Comparison of ENCODE assay signal across 20 cellular contexts in genomic region chr7:105992888-105993287, GRCh38. TPM values are rescaled to one million over a fixed set of nuclear protein-coding genes. Genes with fewer than 3 reads are reported as not detected.
DNase-seq lines count a peak whose midpoint lies in the region; ATAC-seq and TF ChIP-seq lines count a peak whose summit lies in the region.
"Had no signal": no experiment of that assay in that cellular context is flagged by ENCODE, and none has a peak within 500 bp of the region (broad histone marks: within the 10 kb centered on the region; RNA-seq: fewer than 3 reads in every experiment).

No MANE protein-coding gene starts in this region.

- no peak overlapping the region for H3K27ac Mint-ChIP-seq in CD4-positive, alpha-beta T cell
- peak overlapping the region in 2 of 6 donors; percentile 62 to 72 for H3K27ac Mint-ChIP-seq in naive B cell
- H3K27ac Mint-ChIP-seq: CD4-positive, alpha-beta memory T cell had no signal

- peaks cover 18% of the 10 kb centered on the region for H3K4me1 Mint-ChIP-seq in CD4-positive, alpha-beta T cell (ENCODE audit: low read depth)
- H3K4me1 Mint-ChIP-seq in naive B cell = peaks cover 4 to 11% (median 6%) of the 10 kb centered on the region in 3 donors
- H3K4me1 Mint-ChIP-seq: CD4-positive, alpha-beta memory T cell had no signal

- CTCF ChIA-PET in CD4-positive, alpha-beta T cell (lab: Charles Lee) = no interaction called here

- POLR2A ChIA-PET in CD4-positive, alpha-beta T cell (lab: Charles Lee) = no interaction called here

- no peaks in the 10 kb centered on the region for H3K36me3 Mint-ChIP-seq in CD4-positive, alpha-beta T cell (ENCODE audit: low read depth)
- H3K36me3 Mint-ChIP-seq in naive B cell = no peaks in the 10 kb centered on the region
- H3K36me3 Mint-ChIP-seq: CD4-positive, alpha-beta memory T cell had no signal

- peak; percentile 68 for ATAC-seq in CD4-positive, alpha-beta T cell (ENCODE audit: poor library complexity)
- peak; percentile 53 to 58 for ATAC-seq in naive B cell (ENCODE audit: low read depth in 2 of 2)
- ATAC-seq: Panc1 had no signal

- no peaks in the 10 kb centered on the region for H3K9me3 ChIP-seq in CD4-positive, alpha-beta T cell (ENCODE audit: control insufficient read depth, low read length)
- H3K9me3 ChIP-seq: HAP-1, SJCRH30 had no signal

- H3K27me3 ChIP-seq in CD4-positive, alpha-beta T cell (ENCODE audit: control insufficient read depth, insufficient read depth, low read length) = no peaks in the 10 kb centered on the region
- H3K27me3 ChIP-seq: SJCRH30 had no signal

- no peak overlapping the region for H3K27ac ChIP-seq in CD4-positive, alpha-beta T cell (ENCODE audit: low read depth, low read length)
- H3K27ac ChIP-seq: KMS-11, SJCRH30 had no signal

- no peak for TF ChIP-seq CTCF in CD4-positive, alpha-beta T cell (IDR thresholded peaks at IDR 0.05)

- peak overlapping the region; percentile 18 for H3K4me3 Mint-ChIP-seq in CD4-positive, alpha-beta T cell
- H3K4me3 Mint-ChIP-seq in naive B cell = peak overlapping the region in 5 of 8 donors; percentile 13 to 59 (median 54)
- H3K4me3 Mint-ChIP-seq: CD4-positive, alpha-beta memory T cell had no signal

- no peaks in the 10 kb centered on the region for H3K9me3 Mint-ChIP-seq in CD4-positive, alpha-beta T cell
- H3K9me3 Mint-ChIP-seq in naive B cell = no peaks in the 10 kb centered on the region
- H3K9me3 Mint-ChIP-seq: CD4-positive, alpha-beta memory T cell had no signal

- peak; percentile 17 for DNase-seq in NCI-H2171 treated with DMSO at 0.1 percent for 48 hours (lab: John Stamatoyannopoulos, UW)
- DNase-seq in NCI-H2171 (lab: John Stamatoyannopoulos, UW) = no peak
- DNase-seq in CD4-positive, alpha-beta T cell = no peak
- peak; percentile 42 for DNase-seq in NAMALWA (ENCODE audit: low spot score)
- DNase-seq in naive B cell = no peak
- no peak for DNase-seq in NOMO-1 (lab: John Stamatoyannopoulos, UW; ENCODE audit: unreplicated experiment in 2 of 2)
- no peak for DNase-seq in GOT3 (lab: John Stamatoyannopoulos, UW)
- DNase-seq in NK-92 treated with Interleukin-12 subunit alpha and Interleukin-12 subunit beta, amount 100 ng/mL, for 24 hours (lab: John Stamatoyannopoulos, UW) = no peak
- DNase-seq: 8988T; Calu3; CD4-positive, alpha-beta memory T cell; NCI-H1048; NCI-H1436; NCI-H1930; NCI-H510A; NCI-H748 treated with DMSO at 0.1 percent for 48 hours; SJCRH30 had no signal

- intact Hi-C loops in CD4-positive, alpha-beta T cell (cut with DNase I, micrococcal nuclease) = loop anchor here (5.0 kb wide), 2 partner anchors 49 to 61 kb away; no protein-coding TSS in a partner anchor

- H3K27me3 Mint-ChIP-seq in CD4-positive, alpha-beta T cell = no peaks in the 10 kb centered on the region
- peaks cover 0 to 9% (median 6%) of the 10 kb centered on the region in 3 donors for H3K27me3 Mint-ChIP-seq in naive B cell

RNA-seq across cellular contexts. Expression of gene CDHR3, which starts 29.8 kb away (rescaled TPM):
- 10 to 100 TPM; 10.3 to 12.2 TPM for total RNA-seq in CD4-positive, alpha-beta T cell
- 10 to 100 TPM in 4 of 6 donors, 1 to 10 TPM in 2; 7.0 to 23.9 (median 15.0) TPM for polyA plus RNA-seq in naive B cell (ENCODE audit: low read depth in 6 of 6)

Comparison
In these comparisons a context has a peak if more than half of its experiments do, and no peak if none do; other contexts are left out.
1. DNase-seq: peak in NCI-H2171 treated with DMSO at 0.1 percent for 48 hours (single experiment) and NAMALWA (single experiment); none in NCI-H2171 (single experiment), CD4-positive, alpha-beta T cell (0 of 10), naive B cell (single experiment), NOMO-1 (0 of 2), GOT3 (single experiment) and NK-92 treated with Interleukin-12 subunit alpha and Interleukin-12 subunit beta, amount 100 ng/mL, for 24 hours (single experiment).